ENCODE assay signal across 1 cellular context in the genomic region with DNA sequence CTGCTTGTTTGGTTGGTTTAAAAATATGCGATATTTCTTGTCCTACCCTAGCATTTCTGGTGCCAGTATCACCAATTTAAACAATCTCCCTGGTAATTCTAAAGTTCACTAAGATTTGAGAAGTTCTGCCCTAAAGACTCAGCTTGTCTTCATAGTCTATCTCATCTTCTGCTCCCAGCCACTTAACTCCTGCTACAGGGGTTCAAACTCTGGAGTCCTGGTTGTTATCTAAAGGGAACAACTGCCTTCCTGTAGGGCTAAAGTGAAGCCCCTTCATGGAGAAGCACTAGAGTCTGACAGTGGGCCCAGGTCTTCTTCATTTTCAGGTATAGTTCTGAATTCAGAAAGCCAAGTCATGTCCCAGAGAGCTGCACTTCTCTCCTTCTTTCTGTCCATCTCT.
TF ChIP-seq lines count a peak whose summit lies in the region.

No MANE protein-coding gene starts in this region.

TF ChIP-seq in GM23338, 12 proteins besides CTCF, POLR2A, EP300 and RAD21 (continued from another document):
- TF ChIP-seq NANOG (IDR thresholded peaks at IDR 0.05; ENCODE audit: borderline replicate concordance) = no peak
- TF ChIP-seq ZNF114 (CRISPR knock-in tag; IDR thresholded peaks at IDR 0.05) = no peak
- TF ChIP-seq, protein P1, sequence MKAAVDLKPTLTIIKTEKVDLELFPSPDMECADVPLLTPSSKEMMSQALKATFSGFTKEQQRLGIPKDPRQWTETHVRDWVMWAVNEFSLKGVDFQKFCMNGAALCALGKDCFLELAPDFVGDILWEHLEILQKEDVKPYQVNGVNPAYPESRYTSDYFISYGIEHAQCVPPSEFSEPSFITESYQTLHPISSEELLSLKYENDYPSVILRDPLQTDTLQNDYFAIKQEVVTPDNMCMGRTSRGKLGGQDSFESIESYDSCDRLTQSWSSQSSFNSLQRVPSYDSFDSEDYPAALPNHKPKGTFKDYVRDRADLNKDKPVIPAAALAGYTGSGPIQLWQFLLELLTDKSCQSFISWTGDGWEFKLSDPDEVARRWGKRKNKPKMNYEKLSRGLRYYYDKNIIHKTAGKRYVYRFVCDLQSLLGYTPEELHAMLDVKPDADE (IDR thresholded peaks at IDR 0.05) = no peak
- TF ChIP-seq POLR2AphosphoS5 (IDR thresholded peaks at IDR 0.05; ENCODE audit: low read depth) = no peak
- no peak for TF ChIP-seq ZNF331 (CRISPR knock-in tag; IDR thresholded peaks at IDR 0.05; ENCODE audit: low read depth)
- TF ChIP-seq EZH2 (IDR thresholded peaks at IDR 0.05; ENCODE audit: low read depth, unreplicated experiment) = no peak
- no peak for TF ChIP-seq STAT1 (IDR thresholded peaks at IDR 0.05; ENCODE audit: unreplicated experiment)
